In genomic region chr11:121337740-121338272, GRCh38 we compare ENCODE assay signal across 20 cellular contexts. TPM values are rescaled to one million over a fixed set of nuclear protein-coding genes. Genes with fewer than 3 reads are reported as not detected.
A peak's percentile ranks its signal among the peaks of the same experiment; 100 is the strongest.
DNase-seq lines count a peak whose midpoint lies in the region; ATAC-seq and TF ChIP-seq lines count a peak whose summit lies in the region.
"Had no signal": no experiment of that assay in that cellular context is flagged by ENCODE, and none has a peak within 500 bp of the region (broad histone marks: within the 10 kb centered on the region; RNA-seq: fewer than 3 reads in every experiment).

No MANE protein-coding gene starts in this region.

- intact Hi-C loops in lower lobe of right lung (cut with DNase I), result no loop called here

- peak; percentile 8 for ATAC-seq in HG02678 (IDR thresholded peaks at IDR 0.05; ENCODE audit: unreplicated experiment)
- ATAC-seq in lower lobe of right lung, result peak in 1 of 2 donors; percentile 18
- no peak for ATAC-seq in GM18858 (IDR thresholded peaks at IDR 0.05; ENCODE audit: unreplicated experiment)
- ATAC-seq: CD8-positive, alpha-beta T cell; esophagus mucosa; PC-3; SK-N-SH treated with all-trans-retinoic acid at 6 μM for 48 hours had no signal

- no peak for TF ChIP-seq CTCF in GM12865 (IDR thresholded peaks at IDR 0.05; ENCODE audit: insufficient read depth, low read depth, low read length, missing control alignments)
- no peak for TF ChIP-seq CTCF in lower lobe of right lung (IDR thresholded peaks at IDR 0.05)
- no peak for TF ChIP-seq CTCF in osteoblast (IDR thresholded peaks at IDR 0.05; ENCODE audit: extremely low read depth, low read depth, low read length)
- no peak for TF ChIP-seq CTCF in type B pancreatic cell (conservative IDR thresholded peaks at IDR 0.05)

- H3K4me2 ChIP-seq in osteoblast (ENCODE audit: insufficient read depth, low read length), result no peak overlapping the region

- peak overlapping the region; percentile 46 for H3K27ac ChIP-seq in lower lobe of right lung
- H3K27ac ChIP-seq in osteoblast (ENCODE audit: low read depth, low read length), result no peak overlapping the region
- H3K27ac ChIP-seq: ascending aorta, prostate gland had no signal

- H4K20me1 ChIP-seq in osteoblast (ENCODE audit: insufficient read depth, low read length), result no peaks in the 10 kb centered on the region

- peak; percentile 47 for DNase-seq in GM12865 (ENCODE audit: low read depth)
- DNase-seq in RPMI8226, result peak; percentile 51
- no peak for DNase-seq in lower lobe of right lung
- DNase-seq in SIG-M5 (lab: John Stamatoyannopoulos, UW), result no peak
- no peak for DNase-seq in osteoblast (ENCODE audit: insufficient read length, low spot score, missing footprints)
- no peak for DNase-seq in type B pancreatic cell (ENCODE audit: extremely low spot score, unreplicated experiment)
- DNase-seq: ACHN; CD8-positive, alpha-beta T cell; dermis blood vessel endothelial cell; KG1; NCI-H1436 treated with DMSO at 0.1 percent for 48 hours; PC-3 had no signal

- H2AFZ ChIP-seq in osteoblast (ENCODE audit: low read length), result no peak overlapping the region

- no peaks in the 10 kb centered on the region for H3K27me3 ChIP-seq in lower lobe of right lung (ENCODE audit: low read depth)
- peaks cover 39% of the 10 kb centered on the region for H3K27me3 ChIP-seq in osteoblast (ENCODE audit: insufficient read depth, low read length)
- H3K27me3 ChIP-seq: ascending aorta had no signal

- no peaks in the 10 kb centered on the region for H3K79me2 ChIP-seq in osteoblast (ENCODE audit: insufficient read depth, low read length)

- H3K9me3 Mint-ChIP-seq in type B pancreatic cell, result no peaks in the 10 kb centered on the region
- H3K9me3 Mint-ChIP-seq: activated CD4-positive, alpha-beta memory T cell treated with anti-CD3 and anti-CD28 coated beads, Interleukin-2, amount 10 ng/mL, durations not matched to agents 7 days and 5 days; activated T-helper 17 cell treated with anti-CD3 and anti-CD28 coated beads, Interleukin-2, amount 50 U/mL, for 72 hours; CD8-positive, alpha-beta T cell had no signal

- no peaks in the 10 kb centered on the region for H3K9me3 ChIP-seq in lower lobe of right lung
- no peaks in the 10 kb centered on the region for H3K9me3 ChIP-seq in osteoblast (ENCODE audit: low read depth, low read length)
- H3K9me3 ChIP-seq: ascending aorta, prostate gland had no signal

- no peak overlapping the region for H3K27ac Mint-ChIP-seq in type B pancreatic cell
- H3K27ac Mint-ChIP-seq: activated T-helper 17 cell treated with anti-CD3 and anti-CD28 coated beads, Interleukin-2, amount 50 U/mL, for 72 hours; CD8-positive, alpha-beta T cell had no signal

- H3K27me3 Mint-ChIP-seq in type B pancreatic cell, result peaks cover 3% of the 10 kb centered on the region
- H3K27me3 Mint-ChIP-seq: activated T-helper 17 cell treated with anti-CD3 and anti-CD28 coated beads, Interleukin-2, amount 50 U/mL, for 72 hours had no signal

- H3K4me3 Mint-ChIP-seq in type B pancreatic cell, result no peak overlapping the region
- H3K4me3 Mint-ChIP-seq: activated CD4-positive, alpha-beta memory T cell treated with anti-CD3 and anti-CD28 coated beads, Interleukin-2, amount 10 ng/mL, durations not matched to agents 7 days and 5 days; activated T-helper 17 cell treated with anti-CD3 and anti-CD28 coated beads, Interleukin-2, amount 50 U/mL, for 72 hours; CD8-positive, alpha-beta T cell had no signal

- H3K4me1 ChIP-seq in lower lobe of right lung (peaks cover 13% of the 10 kb centered on the region), osteoblast (ENCODE audit: insufficient read depth, low read length) (no peaks in the 10 kb centered on the region)
- H3K4me1 ChIP-seq: ascending aorta, prostate gland had no signal

- H3K36me3 ChIP-seq in lower lobe of right lung (no peaks in the 10 kb centered on the region), osteoblast (ENCODE audit: insufficient read depth, low read length) (no peaks in the 10 kb centered on the region)
- H3K36me3 ChIP-seq: ascending aorta, prostate gland had no signal

- no peaks in the 10 kb centered on the region for H3K36me3 Mint-ChIP-seq in type B pancreatic cell
- H3K36me3 Mint-ChIP-seq: CD8-positive, alpha-beta T cell had no signal

- H3K4me3 ChIP-seq in GM12865 (ENCODE audit: low read depth, low read length) (no peak overlapping the region), lower lobe of right lung (no peak overlapping the region), osteoblast (ENCODE audit: insufficient read depth, low read length) (no peak overlapping the region)
- H3K4me3 ChIP-seq: ascending aorta, prostate gland had no signal

- H3K4me1 Mint-ChIP-seq in type B pancreatic cell (ENCODE audit: unreplicated experiment), result peaks cover 15% of the 10 kb centered on the region

RNA-seq across cellular contexts. Expression of gene SC5D, which starts 45.2 kb away (rescaled TPM):
- total RNA-seq in lower lobe of right lung, result 56.0 TPM
- 63.7 and 93.7 TPM in 2 replicates for total RNA-seq in osteoblast
- 43.9 and 48.0 TPM in 2 replicates for total RNA-seq in type B pancreatic cell (ENCODE audit: low replicate concordance)

Comparison
In these comparisons a context has a peak if more than half of its experiments do, and no peak if none do; other contexts are left out.
1. DNase-seq: peak in GM12865 (single experiment) and RPMI8226 (single experiment); none in lower lobe of right lung (single experiment), SIG-M5 (single experiment), osteoblast (single experiment) and type B pancreatic cell (single experiment).